14 cellular contexts compared by ENCODE assay signal in the genomic region with DNA sequence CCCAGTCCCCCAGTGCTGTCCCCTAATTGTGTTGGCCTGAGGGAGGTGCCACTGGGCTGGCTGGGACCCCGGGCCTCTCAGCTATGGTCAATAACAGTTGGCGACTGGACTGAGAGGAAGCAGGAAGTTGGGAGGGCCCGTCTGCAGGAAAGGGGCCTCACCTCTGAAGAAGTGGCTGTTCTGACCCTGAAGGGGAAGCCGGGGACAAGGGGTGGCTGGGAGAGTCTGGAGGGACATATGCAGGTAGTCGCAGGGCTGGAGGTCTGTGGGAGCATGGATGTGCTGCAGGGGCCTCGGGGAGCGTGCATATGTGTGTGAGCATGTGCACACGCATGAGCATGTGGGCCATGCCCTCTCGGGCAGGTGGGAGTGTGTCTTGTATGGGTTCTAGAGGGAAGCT. TPM values are rescaled to one million over a fixed set of nuclear protein-coding genes. Genes with fewer than 3 reads are reported as not detected.
A peak's percentile ranks its signal among the peaks of the same experiment; 100 is the strongest.
DNase-seq lines count a peak whose midpoint lies in the region; ATAC-seq and TF ChIP-seq lines count a peak whose summit lies in the region.
"Had no signal": no experiment of that assay in that cellular context is flagged by ENCODE, and none has a peak within 500 bp of the region (broad histone marks: within the 10 kb centered on the region; RNA-seq: fewer than 3 reads in every experiment).

No MANE protein-coding gene starts in this region.

- intact Hi-C loops in activated CD4-positive, alpha-beta T cell treated with anti-CD3 and anti-CD28 coated beads for 36 hours (cut with DNase I, micrococcal nuclease), result loop anchor here in 1 of 2 experiments (10.0 kb wide), 1 partner anchor 1566 kb away; no protein-coding TSS in a partner anchor
- intact Hi-C loops in activated CD8-positive, alpha-beta T cell treated with anti-CD3 and anti-CD28 coated beads for 36 hours (cut with micrococcal nuclease), result no loop called here
- intact Hi-C loops in natural killer cell (cut with micrococcal nuclease), result no loop called here
- intact Hi-C loops in A673 (cut with micrococcal nuclease; ENCODE audit: unreplicated experiment), result no loop called here
- intact Hi-C loops in testis (cut with DNase I; ENCODE audit: low total_unique reads), result no loop called here

- DNase-seq in activated CD4-positive, alpha-beta T cell treated with anti-CD3 and anti-CD28 coated beads for 36 hours, result no peak
- DNase-seq in activated CD4-positive, alpha-beta T cell treated with anti-CD3 and anti-CD28 coated beads for 48 hours, result no peak
- DNase-seq in KBM-7 (peak; percentile 35), natural killer cell (no peak), A673 (ENCODE audit: low spot score) (no peak), iPS-NIHi11 (ENCODE audit: low spot score) (no peak), testis (no peak)
- no peak for DNase-seq in activated CD8-positive, alpha-beta T cell treated with anti-CD3 and anti-CD28 coated beads for 36 hours
- DNase-seq: cortex of kidney, NCI-H2029, NCI-H82, SJCRH30 had no signal

- H3K4me3 ChIP-seq in A673 (ENCODE audit: low read depth, low read length, poor library complexity, severe bottlenecking) (no peak overlapping the region), testis (no peak overlapping the region)
- H3K4me3 ChIP-seq: SJCRH30 had no signal

- H3K27ac ChIP-seq in A673 (ENCODE audit: low read depth, low read length, poor library complexity, severe bottlenecking), result no peak overlapping the region
- H3K27ac ChIP-seq in testis, result no peak overlapping the region
- H3K27ac ChIP-seq: KMS-11, SJCRH30 had no signal

- H3K27me3 ChIP-seq in A673 (replicated peaks; ENCODE audit: insufficient read depth, low read depth, low read length, poor library complexity) (no peaks in the 10 kb centered on the region), testis (no peaks in the 10 kb centered on the region)
- H3K27me3 ChIP-seq: SJCRH30 had no signal

- H3K4me1 Mint-ChIP-seq in activated CD4-positive, alpha-beta T cell treated with anti-CD3 and anti-CD28 coated beads for 36 hours, result peaks cover 51% of the 10 kb centered on the region
- peaks cover 41% of the 10 kb centered on the region for H3K4me1 Mint-ChIP-seq in activated CD8-positive, alpha-beta T cell treated with anti-CD3 and anti-CD28 coated beads for 36 hours (ENCODE audit: low read depth)
- H3K4me1 Mint-ChIP-seq in natural killer cell, result peaks cover 45 to 59% of the 10 kb centered on the region in 2 donors

- POLR2A ChIA-PET in activated CD4-positive, alpha-beta T cell treated with anti-CD3 and anti-CD28 coated beads for 36 hours (lab: Charles Lee), result interaction anchor here (0.6 kb wide), 2 partner anchors 38 to 499 kb away, joined by 4 read pairs; no protein-coding TSS in a partner anchor
- POLR2A ChIA-PET in activated CD8-positive, alpha-beta T cell treated with anti-CD3 and anti-CD28 coated beads for 36 hours (lab: Charles Lee), result interaction anchor here (0.6 to 1.5 kb wide), 4 partner anchors 18 to 56 kb away, joined by 3 to 5 read pairs (median 3); no protein-coding TSS in a partner anchor
- POLR2A ChIA-PET in A673 (lab: Charles Lee; ENCODE audit: low non-redundant PET), result no interaction called here

- H3K9me3 Mint-ChIP-seq in activated CD4-positive, alpha-beta T cell treated with anti-CD3 and anti-CD28 coated beads for 36 hours (ENCODE audit: low read depth), result no peaks in the 10 kb centered on the region
- no peaks in the 10 kb centered on the region for H3K9me3 Mint-ChIP-seq in activated CD8-positive, alpha-beta T cell treated with anti-CD3 and anti-CD28 coated beads for 36 hours
- no peaks in the 10 kb centered on the region for H3K9me3 Mint-ChIP-seq in natural killer cell

- no peaks in the 10 kb centered on the region for H3K27me3 Mint-ChIP-seq in activated CD4-positive, alpha-beta T cell treated with anti-CD3 and anti-CD28 coated beads for 36 hours
- no peaks in the 10 kb centered on the region for H3K27me3 Mint-ChIP-seq in activated CD8-positive, alpha-beta T cell treated with anti-CD3 and anti-CD28 coated beads for 36 hours
- no peaks in the 10 kb centered on the region for H3K27me3 Mint-ChIP-seq in natural killer cell (ENCODE audit: low read depth in 2 of 2)

- no peak for ATAC-seq in activated CD4-positive, alpha-beta T cell treated with anti-CD3 and anti-CD28 coated beads for 36 hours
- ATAC-seq in activated CD8-positive, alpha-beta T cell treated with anti-CD3 and anti-CD28 coated beads for 36 hours, result no peak
- no peak for ATAC-seq in natural killer cell
- ATAC-seq: activated CD4-positive, CD25-positive, alpha-beta regulatory T cell treated with anti-CD3 and anti-CD28 coated beads, Interleukin-2, amount 50 U/mL, for 24 hours had no signal

- H3K9me3 ChIP-seq in A673 (ENCODE audit: low read depth, low read length, poor library complexity, severe bottlenecking) (no peaks in the 10 kb centered on the region), testis (no peaks in the 10 kb centered on the region)
- H3K9me3 ChIP-seq: SJCRH30 had no signal

- no TSS peak for BruUV-seq in A673 (replicated peaks; lab: Mats Ljungman, UMichigan)

- 79 to 86% methylated on average over 8 to 9 of the region's 9 CpGs for WGBS in testis, 2 donors

- H3K4me1 ChIP-seq in A673 (ENCODE audit: insufficient read depth, low read length, poor library complexity, severe bottlenecking) (peaks cover 5% of the 10 kb centered on the region), testis (peaks cover 22% of the 10 kb centered on the region)

- TF ChIP-seq CTCF in activated CD8-positive, alpha-beta T cell treated with anti-CD3 and anti-CD28 coated beads for 36 hours (IDR thresholded peaks at IDR 0.05), result no peak
- TF ChIP-seq CTCF in natural killer cell (IDR thresholded peaks at IDR 0.05) (no peak), A673 (conservative IDR thresholded peaks at IDR 0.05; ENCODE audit: low read depth, low read length) (no peak), testis (IDR thresholded peaks at IDR 0.05) (no peak)

- no peak for TF ChIP-seq POLR2A in testis (IDR thresholded peaks at IDR 0.05)

- peak overlapping the region; percentile 84 for H3K4me3 Mint-ChIP-seq in activated CD4-positive, alpha-beta T cell treated with anti-CD3 and anti-CD28 coated beads for 36 hours
- peak overlapping the region; percentile 82 for H3K4me3 Mint-ChIP-seq in activated CD8-positive, alpha-beta T cell treated with anti-CD3 and anti-CD28 coated beads for 36 hours
- peak overlapping the region; percentile 68 for H3K4me3 Mint-ChIP-seq in natural killer cell

- peaks cover 28% of the 10 kb centered on the region for H3K36me3 Mint-ChIP-seq in activated CD4-positive, alpha-beta T cell treated with anti-CD3 and anti-CD28 coated beads for 36 hours (ENCODE audit: low read depth)
- H3K36me3 Mint-ChIP-seq in activated CD8-positive, alpha-beta T cell treated with anti-CD3 and anti-CD28 coated beads for 36 hours (ENCODE audit: low read depth), result peaks cover 32% of the 10 kb centered on the region
- no peaks in the 10 kb centered on the region for H3K36me3 Mint-ChIP-seq in natural killer cell

- H3K36me3 ChIP-seq in A673 (ENCODE audit: insufficient read depth, low read length, poor library complexity, severe bottlenecking) (peaks cover 16% of the 10 kb centered on the region), testis (ENCODE audit: low read depth, missing control alignments) (no peaks in the 10 kb centered on the region)

- in situ Hi-C loops in KBM-7 (cut with MboI; ENCODE audit: low pct_unique_long_range_greater_than_20kb, low sequenced_read_pairs), result no loop called here

- CTCF ChIA-PET in activated CD4-positive, alpha-beta T cell treated with anti-CD3 and anti-CD28 coated beads for 36 hours (lab: Charles Lee), result interaction anchor here (0.6 kb wide), 1 partner anchor 380 kb away, joined by 3 read pairs; no protein-coding TSS in a partner anchor
- CTCF ChIA-PET in activated CD8-positive, alpha-beta T cell treated with anti-CD3 and anti-CD28 coated beads for 36 hours (lab: Charles Lee), result interaction anchor here (1.1 to 2.0 kb wide), 5 partner anchors 26 to 90 kb away, joined by 3 to 13 read pairs (median 4); no protein-coding TSS in a partner anchor
- CTCF ChIA-PET in A673 (lab: Charles Lee), result no interaction called here

- peak overlapping the region; percentile 92 for H3K27ac Mint-ChIP-seq in activated CD4-positive, alpha-beta T cell treated with anti-CD3 and anti-CD28 coated beads for 36 hours
- peak overlapping the region; percentile 92 for H3K27ac Mint-ChIP-seq in activated CD8-positive, alpha-beta T cell treated with anti-CD3 and anti-CD28 coated beads for 36 hours
- H3K27ac Mint-ChIP-seq in natural killer cell, result peak overlapping the region; percentile 97 to 100

RNA-seq across cellular contexts. Expression of gene PKN1, which starts 5.9 kb away (rescaled TPM):
- total RNA-seq in activated CD4-positive, alpha-beta T cell treated with anti-CD3 and anti-CD28 coated beads for 36 hours, result 100 to 1,000 TPM; 173 to 176 TPM
- 100 to 1,000 TPM; 172 to 192 TPM for total RNA-seq in activated CD8-positive, alpha-beta T cell treated with anti-CD3 and anti-CD28 coated beads for 36 hours
- 100 to 1,000 TPM; 323 to 351 (median 350) TPM for total RNA-seq in natural killer cell
- 91.4 and 127 TPM in 2 replicates for total RNA-seq in A673 (2021)
- total RNA-seq in testis, result 100 to 1,000 TPM; 204 to 259 TPM
- polyA plus RNA-seq in testis (ENCODE audit: insufficient read depth, low read depth, low replicate concordance), result 116 TPM

RNA-seq across cellular contexts. Expression of gene DDX39A, which starts 19.9 kb away (rescaled TPM):
- 100 to 1,000 TPM; 168 to 185 TPM for total RNA-seq in activated CD4-positive, alpha-beta T cell treated with anti-CD3 and anti-CD28 coated beads for 36 hours
- total RNA-seq in activated CD8-positive, alpha-beta T cell treated with anti-CD3 and anti-CD28 coated beads for 36 hours, result 100 to 1,000 TPM; 217 to 226 TPM
- total RNA-seq in natural killer cell (100 to 1,000 TPM; 397 to 569 (median 557) TPM), A673 (2021) (190 and 223 TPM in 2 replicates), testis (100 to 1,000 TPM; 218 to 295 TPM)
- polyA plus RNA-seq in testis (ENCODE audit: insufficient read depth, low read depth, low replicate concordance), result 323 TPM

RNA-seq across cellular contexts. Expression of gene PTGER1, which starts 36.1 kb away (rescaled TPM):
- under 1 TPM; 0.16 to 0.25 TPM for total RNA-seq in activated CD4-positive, alpha-beta T cell treated with anti-CD3 and anti-CD28 coated beads for 36 hours
- under 1 TPM; 0.43 TPM for total RNA-seq in activated CD8-positive, alpha-beta T cell treated with anti-CD3 and anti-CD28 coated beads for 36 hours
- total RNA-seq in natural killer cell (under 1 TPM in 2 of 3 donors, not detected in 1; 0.35 to 0.73 TPM), A673 (2021) (0.72 TPM in 1 of 2 replicates, not detected in the other), testis (1 to 10 TPM; 1.4 to 1.5 TPM)
- 0.22 TPM for polyA plus RNA-seq in testis (ENCODE audit: insufficient read depth, low read depth, low replicate concordance)

RNA-seq across cellular contexts. Expression of gene GIPC1, which starts 56.9 kb away (rescaled TPM):
- total RNA-seq in activated CD4-positive, alpha-beta T cell treated with anti-CD3 and anti-CD28 coated beads for 36 hours, result 10 to 100 TPM; 19.3 to 25.7 TPM
- 10 to 100 TPM; 17.3 to 19.6 TPM for total RNA-seq in activated CD8-positive, alpha-beta T cell treated with anti-CD3 and anti-CD28 coated beads for 36 hours
- total RNA-seq in natural killer cell, result 10 to 100 TPM; 25.3 to 34.5 (median 31.4) TPM
- total RNA-seq in A673 (2021), result 59.4 and 61.7 TPM in 2 replicates
- total RNA-seq in testis, result 10 to 100 TPM; 55.0 to 57.5 TPM
- 47.8 TPM for polyA plus RNA-seq in testis (ENCODE audit: insufficient read depth, low read depth, low replicate concordance)

RNA-seq across cellular contexts. Expression of gene ADGRE5, which starts 57.8 kb away (rescaled TPM):
- total RNA-seq in activated CD4-positive, alpha-beta T cell treated with anti-CD3 and anti-CD28 coated beads for 36 hours, result 100 to 1,000 TPM; 207 to 232 TPM
- 100 to 1,000 TPM; 185 to 186 TPM for total RNA-seq in activated CD8-positive, alpha-beta T cell treated with anti-CD3 and anti-CD28 coated beads for 36 hours
- 1,000 to 10,000 TPM; 1,036 to 1,703 (median 1,382) TPM for total RNA-seq in natural killer cell
- total RNA-seq in A673 (2021), result 45.7 and 51.7 TPM in 2 replicates
- total RNA-seq in testis, result 10 to 100 TPM in 1 of 2 donors, 1 to 10 TPM in 1; 8.7 to 14.6 TPM
- 21.2 TPM for polyA plus RNA-seq in testis (ENCODE audit: insufficient read depth, low read depth, low replicate concordance)
